Comparison of ENCODE assay signal across 1 cellular context in the genomic region with DNA sequence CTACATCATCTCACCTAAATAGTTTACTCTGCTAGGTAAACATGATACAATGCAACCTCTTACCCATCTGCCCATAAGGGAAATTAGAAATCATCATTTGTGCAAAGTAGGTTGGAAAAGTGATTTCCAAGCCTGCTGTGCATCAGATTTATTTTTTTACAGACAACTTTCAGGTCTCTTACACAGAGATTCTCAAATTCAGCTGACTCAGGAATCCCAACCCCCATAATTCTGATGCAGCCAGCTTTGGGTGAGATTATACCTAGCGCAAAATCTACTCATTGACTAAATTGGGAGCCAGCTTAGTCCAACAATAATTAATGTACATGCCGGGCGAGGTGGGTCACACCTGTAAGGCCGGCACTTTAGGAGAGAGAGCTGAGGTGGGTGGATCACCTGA.
TF ChIP-seq lines count a peak whose summit lies in the region.

No MANE protein-coding gene starts in this region.

TF ChIP-seq in WTC11, 78 proteins besides CTCF, POLR2A, EP300 and RAD21 (continued from another document):
- TF ChIP-seq, protein P1, sequence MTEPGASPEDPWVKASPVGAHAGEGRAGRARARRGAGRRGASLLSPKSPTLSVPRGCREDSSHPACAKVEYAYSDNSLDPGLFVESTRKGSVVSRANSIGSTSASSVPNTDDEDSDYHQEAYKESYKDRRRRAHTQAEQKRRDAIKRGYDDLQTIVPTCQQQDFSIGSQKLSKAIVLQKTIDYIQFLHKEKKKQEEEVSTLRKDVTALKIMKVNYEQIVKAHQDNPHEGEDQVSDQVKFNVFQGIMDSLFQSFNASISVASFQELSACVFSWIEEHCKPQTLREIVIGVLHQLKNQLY (CRISPR knock-in tag; IDR thresholded peaks at IDR 0.05), result no peak
- TF ChIP-seq FOXJ3 (CRISPR knock-in tag; IDR thresholded peaks at IDR 0.05; ENCODE audit: borderline replicate concordance) (no peak), GRHL2 (CRISPR knock-in tag; IDR thresholded peaks at IDR 0.05; ENCODE audit: insufficient replicate concordance, severe bottlenecking) (no peak), ZNF263 (CRISPR knock-in tag; IDR thresholded peaks at IDR 0.05; ENCODE audit: low read depth) (no peak), ETV6 (CRISPR knock-in tag; IDR thresholded peaks at IDR 0.05) (no peak), ZNF671 (CRISPR knock-in tag; IDR thresholded peaks at IDR 0.05) (no peak)
- TF ChIP-seq, protein P2, sequence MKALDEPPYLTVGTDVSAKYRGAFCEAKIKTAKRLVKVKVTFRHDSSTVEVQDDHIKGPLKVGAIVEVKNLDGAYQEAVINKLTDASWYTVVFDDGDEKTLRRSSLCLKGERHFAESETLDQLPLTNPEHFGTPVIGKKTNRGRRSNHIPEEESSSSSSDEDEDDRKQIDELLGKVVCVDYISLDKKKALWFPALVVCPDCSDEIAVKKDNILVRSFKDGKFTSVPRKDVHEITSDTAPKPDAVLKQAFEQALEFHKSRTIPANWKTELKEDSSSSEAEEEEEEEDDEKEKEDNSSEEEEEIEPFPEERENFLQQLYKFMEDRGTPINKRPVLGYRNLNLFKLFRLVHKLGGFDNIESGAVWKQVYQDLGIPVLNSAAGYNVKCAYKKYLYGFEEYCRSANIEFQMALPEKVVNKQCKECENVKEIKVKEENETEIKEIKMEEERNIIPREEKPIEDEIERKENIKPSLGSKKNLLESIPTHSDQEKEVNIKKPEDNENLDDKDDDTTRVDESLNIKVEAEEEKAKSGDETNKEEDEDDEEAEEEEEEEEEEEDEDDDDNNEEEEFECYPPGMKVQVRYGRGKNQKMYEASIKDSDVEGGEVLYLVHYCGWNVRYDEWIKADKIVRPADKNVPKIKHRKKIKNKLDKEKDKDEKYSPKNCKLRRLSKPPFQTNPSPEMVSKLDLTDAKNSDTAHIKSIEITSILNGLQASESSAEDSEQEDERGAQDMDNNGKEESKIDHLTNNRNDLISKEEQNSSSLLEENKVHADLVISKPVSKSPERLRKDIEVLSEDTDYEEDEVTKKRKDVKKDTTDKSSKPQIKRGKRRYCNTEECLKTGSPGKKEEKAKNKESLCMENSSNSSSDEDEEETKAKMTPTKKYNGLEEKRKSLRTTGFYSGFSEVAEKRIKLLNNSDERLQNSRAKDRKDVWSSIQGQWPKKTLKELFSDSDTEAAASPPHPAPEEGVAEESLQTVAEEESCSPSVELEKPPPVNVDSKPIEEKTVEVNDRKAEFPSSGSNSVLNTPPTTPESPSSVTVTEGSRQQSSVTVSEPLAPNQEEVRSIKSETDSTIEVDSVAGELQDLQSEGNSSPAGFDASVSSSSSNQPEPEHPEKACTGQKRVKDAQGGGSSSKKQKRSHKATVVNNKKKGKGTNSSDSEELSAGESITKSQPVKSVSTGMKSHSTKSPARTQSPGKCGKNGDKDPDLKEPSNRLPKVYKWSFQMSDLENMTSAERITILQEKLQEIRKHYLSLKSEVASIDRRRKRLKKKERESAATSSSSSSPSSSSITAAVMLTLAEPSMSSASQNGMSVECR (CRISPR knock-in tag; IDR thresholded peaks at IDR 0.05; ENCODE audit: borderline replicate concordance), result no peak
